In the genomic region with DNA sequence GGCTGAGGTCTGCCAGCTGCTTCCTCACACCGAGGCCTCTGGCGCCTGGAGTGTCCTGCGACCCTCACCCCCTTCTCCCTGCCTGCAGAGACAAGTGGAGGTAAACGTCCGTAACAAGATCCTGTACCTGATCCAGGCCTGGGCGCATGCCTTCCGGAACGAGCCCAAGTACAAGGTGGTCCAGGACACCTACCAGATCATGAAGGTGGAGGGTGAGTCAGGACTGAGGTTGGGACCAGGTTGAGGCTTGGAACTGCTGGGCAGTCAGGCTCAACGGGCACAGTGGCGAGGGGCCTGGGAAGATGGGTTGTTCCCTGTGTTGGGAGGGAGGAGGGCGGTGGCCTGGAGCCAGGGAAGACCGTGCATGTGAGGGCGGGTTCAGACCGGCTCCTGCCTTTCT, we compare ENCODE assay signal across 30 cellular contexts.
"Had no signal": no experiment of that assay in that cellular context is flagged by ENCODE, and none has a peak within 500 bp of the region (broad histone marks: within the 10 kb centered on the region; RNA-seq: fewer than 3 reads in every experiment).

No MANE protein-coding gene starts in this region.

- DNase-seq: activated CD4-positive, alpha-beta T cell treated with anti-CD3 and anti-CD28 coated beads, Interleukin-2, amount 50 U/mL, for 1 hour; activated CD8-positive, alpha-beta memory T cell treated with anti-CD3 and anti-CD28 coated beads, Interleukin-2, amount 10 ng/mL, durations not matched to agents 7 days and 5 days; activated CD8-positive, alpha-beta T cell treated with anti-CD3 and anti-CD28 coated beads, Interleukin-2, amount 10 ng/mL, durations not matched to agents 7 days and 5 days; activated naive CD8-positive, alpha-beta T cell treated with anti-CD3 and anti-CD28 coated beads, Interleukin-2, amount 50 U/mL, for 24 hours; activated T-cell treated with anti-CD3 and anti-CD28 coated beads, Interleukin-2, amount 50 U/mL, for 48 hours; amygdala; central memory CD4-positive, alpha-beta T cell; dermis blood vessel endothelial cell; effector CD8-positive, alpha-beta T cell; erythroblast; head of caudate nucleus; hippocampal formation; midbrain; naive thymus-derived CD4-positive, alpha-beta T cell; occipital lobe; stimulated activated CD4-positive, alpha-beta T cell treated with anti-CD3 and anti-CD28 coated beads, Interleukin-1b, Interleukin-23, amount 100 ng/mL, for 48 hours; stimulated activated naive CD4-positive, alpha-beta T cell treated with Interleukin-2 at 50 U/mL for 16 hours; T-helper 17 cell; T1000; trophoblast cell had no signal

- H3K4me2 ChIP-seq: smooth muscle cell had no signal

- H3K27ac Mint-ChIP-seq: activated CD8-positive, alpha-beta memory T cell treated with anti-CD3 and anti-CD28 coated beads, Interleukin-2, amount 10 ng/mL, durations not matched to agents 7 days and 5 days; activated CD8-positive, alpha-beta T cell treated with anti-CD3 and anti-CD28 coated beads, Interleukin-2, amount 10 ng/mL, durations not matched to agents 7 days and 5 days; activated naive CD8-positive, alpha-beta T cell treated with anti-CD3 and anti-CD28 coated beads, Interleukin-2, amount 50 U/mL, for 24 hours; activated T-helper 2 cell treated with anti-CD3 and anti-CD28 coated beads, Interferon-gamma antibody, Interleukin-2, Interleukin-4, amounts not matched to agents 10 μg/mL and 5 μg/mL and 100 μg/mL, durations not matched to agents 14 hours and 24 hours and 36 hours had no signal

- H3K27me3 Mint-ChIP-seq: activated CD8-positive, alpha-beta memory T cell treated with anti-CD3 and anti-CD28 coated beads, Interleukin-2, amount 10 ng/mL, durations not matched to agents 7 days and 5 days; activated naive CD4-positive, alpha-beta T cell treated with anti-CD3 and anti-CD28 coated beads, Interleukin-2, amount 50 U/mL, for 24 hours; T-helper 17 cell had no signal

- FAIRE-seq: kidney, urothelium cell line had no signal

- H3K27me3 ChIP-seq: breast epithelium, gastroesophageal sphincter, right atrium auricular region had no signal

- ATAC-seq: activated CD8-positive, alpha-beta memory T cell treated with anti-CD3 and anti-CD28 coated beads, Interleukin-2, amount 10 ng/mL, durations not matched to agents 7 days and 5 days; activated CD8-positive, alpha-beta T cell treated with anti-CD3 and anti-CD28 coated beads, Interleukin-2, amount 10 ng/mL, durations not matched to agents 7 days and 5 days; activated naive CD8-positive, alpha-beta T cell treated with anti-CD3 and anti-CD28 coated beads, Interleukin-2, amount 50 U/mL, for 24 hours; gastroesophageal sphincter; naive thymus-derived CD4-positive, alpha-beta T cell; T-helper 17 cell had no signal

- H2AFZ ChIP-seq: parathyroid adenoma had no signal

- H3K9me3 ChIP-seq: breast epithelium, gastroesophageal sphincter, right atrium auricular region had no signal

- H3K27ac ChIP-seq: breast epithelium, gastroesophageal sphincter, parathyroid adenoma, right atrium auricular region had no signal

- H3K4me3 ChIP-seq: breast epithelium, gastroesophageal sphincter, right atrium auricular region, smooth muscle cell had no signal

- H3K4me3 Mint-ChIP-seq: activated CD8-positive, alpha-beta memory T cell treated with anti-CD3 and anti-CD28 coated beads, Interleukin-2, amount 10 ng/mL, durations not matched to agents 7 days and 5 days; activated CD8-positive, alpha-beta T cell treated with anti-CD3 and anti-CD28 coated beads, Interleukin-2, amount 10 ng/mL, durations not matched to agents 7 days and 5 days; activated naive CD4-positive, alpha-beta T cell treated with anti-CD3 and anti-CD28 coated beads, Interleukin-2, amount 50 U/mL, for 24 hours; activated naive CD8-positive, alpha-beta T cell treated with anti-CD3 and anti-CD28 coated beads, Interleukin-2, amount 50 U/mL, for 24 hours had no signal

- H3K9ac ChIP-seq: parathyroid adenoma had no signal

- H3K9me3 Mint-ChIP-seq: activated naive CD4-positive, alpha-beta T cell treated with anti-CD3 and anti-CD28 coated beads, Interleukin-2, amount 50 U/mL, for 24 hours; activated naive CD8-positive, alpha-beta T cell treated with anti-CD3 and anti-CD28 coated beads, Interleukin-2, amount 50 U/mL, for 24 hours; activated T-helper 2 cell treated with anti-CD3 and anti-CD28 coated beads, Interferon-gamma antibody, Interleukin-2, Interleukin-4, amounts not matched to agents 10 μg/mL and 5 μg/mL and 100 μg/mL, durations not matched to agents 14 hours and 24 hours and 36 hours; neural crest cell had no signal
